ENCODE assay signal across 1 cellular context in the genomic region with DNA sequence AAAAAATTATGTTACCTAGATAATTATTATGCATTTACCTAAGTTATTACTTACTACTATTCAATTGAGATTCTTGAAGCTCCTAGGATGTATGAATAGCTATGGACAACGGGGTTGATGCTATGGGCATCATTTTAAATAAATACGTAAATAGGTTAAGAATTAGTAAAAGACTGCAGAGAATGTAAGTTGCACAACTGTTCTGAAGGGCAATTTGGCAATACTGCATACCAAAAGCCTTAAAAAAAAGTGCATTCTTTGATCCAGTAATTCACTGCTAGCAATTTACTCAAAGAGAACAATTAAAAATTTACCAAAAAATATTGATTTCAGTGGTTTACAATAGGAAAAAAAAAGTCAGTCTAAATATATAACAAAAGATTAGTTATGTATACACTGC.
TF ChIP-seq lines count a peak whose summit lies in the region.

No MANE protein-coding gene starts in this region.

TF ChIP-seq in K562, 482 proteins besides CTCF, POLR2A, EP300 and RAD21:
- peak; percentile 33; the same call in 1 of the 2 replicates for TF ChIP-seq CEBPB (tag; IDR thresholded peaks at IDR 0.05)
- TF ChIP-seq, protein P1, sequence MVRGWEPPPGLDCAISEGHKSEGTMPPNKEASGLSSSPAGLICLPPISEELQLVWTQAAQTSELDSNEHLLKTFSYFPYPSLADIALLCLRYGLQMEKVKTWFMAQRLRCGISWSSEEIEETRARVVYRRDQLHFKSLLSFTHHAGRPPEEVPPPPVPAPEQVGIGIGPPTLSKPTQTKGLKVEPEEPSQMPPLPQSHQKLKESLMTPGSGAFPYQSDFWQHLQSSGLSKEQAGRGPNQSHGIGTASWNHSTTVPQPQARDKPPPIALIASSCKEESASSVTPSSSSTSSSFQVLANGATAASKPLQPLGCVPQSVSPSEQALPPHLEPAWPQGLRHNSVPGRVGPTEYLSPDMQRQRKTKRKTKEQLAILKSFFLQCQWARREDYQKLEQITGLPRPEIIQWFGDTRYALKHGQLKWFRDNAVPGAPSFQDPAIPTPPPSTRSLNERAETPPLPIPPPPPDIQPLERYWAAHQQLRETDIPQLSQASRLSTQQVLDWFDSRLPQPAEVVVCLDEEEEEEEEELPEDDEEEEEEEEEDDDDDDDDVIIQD (CRISPR knock-in tag; IDR thresholded peaks at IDR 0.05) = no peak
- no peak for TF ChIP-seq L3MBTL2 (IDR thresholded peaks at IDR 0.05)
- no peak for TF ChIP-seq CBFA2T3 (IDR thresholded peaks at IDR 0.05)
- TF ChIP-seq CEBPG (CRISPR knock-in tag; IDR thresholded peaks at IDR 0.05) = no peak
- TF ChIP-seq CEBPG (tag; conservative IDR thresholded peaks at IDR 0.05 in 1 of 2, IDR thresholded peaks at IDR 0.05 in 1 of 2) = peak in 1 of 2 experiments; percentile 43; a peak in 1 of 4 replicates
- TF ChIP-seq RBM14 (IDR thresholded peaks at IDR 0.05; ENCODE audit: borderline replicate concordance, insufficient read depth, low read depth, low read length) = no peak
